In genomic region chr14:20563966-20564365, GRCh38 we compare ENCODE assay signal across 1 cellular context.
TF ChIP-seq lines count a peak whose summit lies in the region.

No MANE protein-coding gene starts in this region.

TF ChIP-seq in K562, 482 proteins besides CTCF, POLR2A, EP300 and RAD21:
- TF ChIP-seq HINFP (tag; conservative IDR thresholded peaks at IDR 0.05; ENCODE audit: low read depth) (no peak), SPI1 (IDR thresholded peaks at IDR 0.05; ENCODE audit: borderline replicate concordance, low read depth, low read length) (no peak), CBFA2T3 (IDR thresholded peaks at IDR 0.05) (peak; percentile 72), TAL1 (IDR thresholded peaks at IDR 0.05) (peak; percentile 24; the same call in 1 of the 2 replicates), ZBTB34 (CRISPR knock-in tag; IDR thresholded peaks at IDR 0.05) (no peak), TCF3 (CRISPR knock-in tag; IDR thresholded peaks at IDR 0.05) (peak; percentile 32; the same call in 1 of the 2 replicates), CBFA2T2 (conservative IDR thresholded peaks at IDR 0.05) (peak; percentile 53), SIRT6 (IDR thresholded peaks at IDR 0.05; ENCODE audit: low read depth, low read length) (no peak), FOXK2 (conservative IDR thresholded peaks at IDR 0.05 in 1 of 2, IDR thresholded peaks at IDR 0.05 in 1 of 2; ENCODE audit: low read depth in 2 of 2) (no peak), HEY1 (CRISPR knock-in tag; IDR thresholded peaks at IDR 0.05; ENCODE audit: borderline replicate concordance) (no peak), ZNF644 (tag; IDR thresholded peaks at IDR 0.05; ENCODE audit: low read depth) (no peak), DLX4 (CRISPR knock-in tag; IDR thresholded peaks at IDR 0.05) (no peak), RBFOX2 (IDR thresholded peaks at IDR 0.05; ENCODE audit: low read depth, low read length) (no peak), TEAD2 (tag; IDR thresholded peaks at IDR 0.05) (no peak), MTA3 (IDR thresholded peaks at IDR 0.05; ENCODE audit: borderline replicate concordance) (no peak), TCF15 (CRISPR knock-in tag; IDR thresholded peaks at IDR 0.05) (no peak), ZFP91 (CRISPR knock-in tag; IDR thresholded peaks at IDR 0.05) (no peak), ZNF316 (IDR thresholded peaks at IDR 0.05) (no peak), HMGXB4 (CRISPR knock-in tag; IDR thresholded peaks at IDR 0.05) (no peak), ZNF23 (CRISPR knock-in tag; IDR thresholded peaks at IDR 0.05) (no peak), FOXP1 (CRISPR knock-in tag; IDR thresholded peaks at IDR 0.05) (no peak), IFI16 (CRISPR knock-in tag; IDR thresholded peaks at IDR 0.05) (no peak), ZNF77 (CRISPR knock-in tag; IDR thresholded peaks at IDR 0.05) (no peak), TAF1 (IDR thresholded peaks at IDR 0.05; ENCODE audit: control insufficient read depth, extremely low read depth, insufficient read depth, low read length, severe bottlenecking) (no peak)
